ENCODE assay signal across 1 cellular context in genomic region chr7:75987805-75988630, GRCh38.
A peak's percentile ranks its signal among the peaks of the same experiment; 100 is the strongest.
TF ChIP-seq lines count a peak whose summit lies in the region.

No MANE protein-coding gene starts in this region.

TF ChIP-seq in K562, 482 proteins besides CTCF, POLR2A, EP300 and RAD21:
- TF ChIP-seq ZNF740 (CRISPR knock-in tag; IDR thresholded peaks at IDR 0.05) = 0 out of 2 replicates have a peak, but pooled peaks have one; percentile 24
- TF ChIP-seq ZNF740 (tag; IDR thresholded peaks at IDR 0.05) = no peak
- TF ChIP-seq, protein P1, sequence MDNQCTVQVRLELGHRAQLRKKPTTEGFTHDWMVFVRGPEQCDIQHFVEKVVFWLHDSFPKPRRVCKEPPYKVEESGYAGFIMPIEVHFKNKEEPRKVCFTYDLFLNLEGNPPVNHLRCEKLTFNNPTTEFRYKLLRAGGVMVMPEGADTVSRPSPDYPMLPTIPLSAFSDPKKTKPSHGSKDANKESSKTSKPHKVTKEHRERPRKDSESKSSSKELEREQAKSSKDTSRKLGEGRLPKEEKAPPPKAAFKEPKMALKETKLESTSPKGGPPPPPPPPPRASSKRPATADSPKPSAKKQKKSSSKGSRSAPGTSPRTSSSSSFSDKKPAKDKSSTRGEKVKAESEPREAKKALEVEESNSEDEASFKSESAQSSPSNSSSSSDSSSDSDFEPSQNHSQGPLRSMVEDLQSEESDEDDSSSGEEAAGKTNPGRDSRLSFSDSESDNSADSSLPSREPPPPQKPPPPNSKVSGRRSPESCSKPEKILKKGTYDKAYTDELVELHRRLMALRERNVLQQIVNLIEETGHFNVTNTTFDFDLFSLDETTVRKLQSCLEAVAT (IDR thresholded peaks at IDR 0.05) = no peak
- TF ChIP-seq PTRF (tag; IDR thresholded peaks at IDR 0.05) = no peak
- TF ChIP-seq RBFOX2 (IDR thresholded peaks at IDR 0.05; ENCODE audit: low read depth, low read length) = peak; percentile 7; the same call in 1 of the 2 replicates
- TF ChIP-seq FOXJ3 (CRISPR knock-in tag; IDR thresholded peaks at IDR 0.05) = no peak
- TF ChIP-seq HDAC6 (IDR thresholded peaks at IDR 0.05; ENCODE audit: low read depth, low read length) = no peak
- no peak for TF ChIP-seq HEY1 (CRISPR knock-in tag; IDR thresholded peaks at IDR 0.05; ENCODE audit: borderline replicate concordance)
- TF ChIP-seq XRCC4 (IDR thresholded peaks at IDR 0.05; ENCODE audit: extremely low read depth, insufficient read depth, insufficient read length) = no peak
- peak; percentile 68 for TF ChIP-seq POLR2G (IDR thresholded peaks at IDR 0.05; ENCODE audit: low read depth, low read length)
- no peak for TF ChIP-seq ZNF589 (CRISPR knock-in tag; IDR thresholded peaks at IDR 0.05; ENCODE audit: low read depth)
- TF ChIP-seq FOS (IDR thresholded peaks at IDR 0.05; ENCODE audit: extremely low read depth, insufficient read length) = no peak
